In genomic region chrX:24382315-24382714, GRCh38 we compare ENCODE assay signal across 8 cellular contexts. TPM values are rescaled to one million over a fixed set of nuclear protein-coding genes. Genes with fewer than 3 reads are reported as not detected.
"Had no signal": no experiment of that assay in that cellular context is flagged by ENCODE, and none has a peak within 500 bp of the region (broad histone marks: within the 10 kb centered on the region; RNA-seq: fewer than 3 reads in every experiment).

No MANE protein-coding gene starts in this region.

RNA-seq across cellular contexts. Expression of gene SUPT20HL1, which starts 21.9 kb away (rescaled TPM):
- total RNA-seq: LHCN-M2, MCF 10A, NCI-H460, OCI-LY7, PC-9, Right ventricle myocardium inferior, RPMI7951, SK-MEL-5 had no signal
